19 cellular contexts compared by ENCODE assay signal in the genomic region with DNA sequence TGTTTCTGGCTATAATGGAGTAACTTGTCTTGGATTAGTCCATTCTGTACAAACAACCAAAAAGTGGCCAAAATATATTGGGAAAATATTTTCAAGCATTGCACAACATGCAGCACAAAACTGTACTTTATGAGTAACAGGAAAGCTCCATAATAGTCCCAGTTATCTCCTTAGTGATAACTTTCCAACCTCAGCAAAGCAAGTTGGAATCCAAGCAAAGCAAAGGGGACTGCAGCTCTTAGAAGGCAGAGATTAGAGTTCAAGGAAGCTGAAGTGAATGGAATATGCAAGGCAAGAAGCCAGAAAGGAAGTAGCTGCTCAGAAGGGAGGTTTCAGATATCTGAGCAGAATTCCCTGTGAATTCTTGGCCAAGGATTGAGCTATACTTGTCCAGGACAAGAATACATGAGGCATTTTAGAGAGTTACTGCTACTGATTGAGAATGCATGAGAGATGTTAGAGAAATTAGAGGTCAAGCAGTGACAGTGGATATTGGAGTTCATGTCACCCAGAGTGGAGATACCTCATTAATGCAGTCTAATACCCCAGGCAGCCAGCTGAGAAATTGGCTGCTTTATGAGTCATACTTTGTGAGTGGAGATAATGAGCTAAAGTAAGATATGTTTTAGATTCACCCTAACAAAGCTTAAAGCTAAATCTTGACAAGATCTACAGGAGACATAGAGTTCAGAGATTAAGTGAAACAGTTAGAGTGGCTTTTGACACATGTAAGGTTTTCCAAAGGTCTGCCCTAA.
A peak's percentile ranks its signal among the peaks of the same experiment; 100 is the strongest.
DNase-seq lines count a peak whose midpoint lies in the region; ATAC-seq, FAIRE-seq and TF ChIP-seq lines count a peak whose summit lies in the region.
"Had no signal": no experiment of that assay in that cellular context is flagged by ENCODE, and none has a peak within 500 bp of the region (broad histone marks: within the 10 kb centered on the region; RNA-seq: fewer than 3 reads in every experiment).

No MANE protein-coding gene starts in this region.

- CTCF ChIA-PET in CD8-positive, alpha-beta T cell (lab: Charles Lee): no interaction called here

- H3K36me3 Mint-ChIP-seq in CD8-positive, alpha-beta T cell: peaks cover 4% of the 10 kb centered on the region

- H3K27ac Mint-ChIP-seq in CD8-positive, alpha-beta T cell: no peak overlapping the region

- DNase-seq in A172 (ENCODE audit: low spot score) (peak; percentile 39), GM04504 (ENCODE audit: low read depth) (peak; percentile 22), bronchial epithelial cell (ENCODE audit: low read depth) (peak; percentile 46), iris pigment epithelial cell (ENCODE audit: low read depth) (peak; percentile 49), iPS-NIHi7 (ENCODE audit: extremely low spot score) (no peak), pons (ENCODE audit: low spot score) (no peak)
- DNase-seq in CD8-positive, alpha-beta T cell: no peak
- DNase-seq: activated CD8-positive, alpha-beta memory T cell treated with anti-CD3 and anti-CD28 coated beads for 24 hours; activated effector memory CD4-positive, alpha-beta T cell treated with anti-CD3 and anti-CD28 coated beads, Interleukin-2, amount 50 U/mL, for 16 hours; hippocampal formation; KG1; NCI-H1417 treated with DMSO at 0.1 percent for 48 hours; NCI-H446; WERI-Rb-1 had no signal

- H3K4me3 ChIP-seq in bronchial epithelial cell (ENCODE audit: low read depth, low read length): no peak overlapping the region
- no peak overlapping the region for H3K4me3 ChIP-seq in CD8-positive, alpha-beta T cell (ENCODE audit: low read depth, low read length)
- H3K4me3 ChIP-seq: cardiac muscle cell, lung had no signal

- peaks cover 19% of the 10 kb centered on the region for H3K9me3 Mint-ChIP-seq in CD8-positive, alpha-beta T cell

- no peaks in the 10 kb centered on the region for H3K27me3 ChIP-seq in bronchial epithelial cell (ENCODE audit: control insufficient read depth, insufficient read depth, low read length)
- H3K27me3 ChIP-seq in CD8-positive, alpha-beta T cell (ENCODE audit: insufficient read depth, low read length): no peaks in the 10 kb centered on the region
- H3K27me3 ChIP-seq: cardiac muscle cell had no signal

- intact Hi-C loops in CD8-positive, alpha-beta T cell (cut with DNase I, micrococcal nuclease): no loop called here

- no peak for ATAC-seq in HG03432 (IDR thresholded peaks at IDR 0.05; ENCODE audit: unreplicated experiment)
- no peak for ATAC-seq in CD8-positive, alpha-beta T cell

- POLR2A ChIA-PET in CD8-positive, alpha-beta T cell (lab: Charles Lee): no interaction called here

- no peaks in the 10 kb centered on the region for H3K27me3 Mint-ChIP-seq in CD8-positive, alpha-beta T cell (ENCODE audit: low read depth)

- H3K36me3 ChIP-seq in bronchial epithelial cell (ENCODE audit: control insufficient read depth, insufficient read depth, low read length): no peaks in the 10 kb centered on the region
- no peaks in the 10 kb centered on the region for H3K36me3 ChIP-seq in CD8-positive, alpha-beta T cell (ENCODE audit: insufficient read depth, low read length)
- H3K36me3 ChIP-seq: cardiac muscle cell, WERI-Rb-1 had no signal

- H3K4me3 Mint-ChIP-seq in CD8-positive, alpha-beta T cell: no peak overlapping the region
- H3K4me3 Mint-ChIP-seq: neural crest cell had no signal

- TF ChIP-seq CTCF in bronchial epithelial cell (IDR thresholded peaks at IDR 0.05; ENCODE audit: insufficient read depth, low read length, severe bottlenecking): no peak
- no peak for TF ChIP-seq CTCF in CD8-positive, alpha-beta T cell (IDR thresholded peaks at IDR 0.05)

- no peaks in the 10 kb centered on the region for H3K9me3 ChIP-seq in CD8-positive, alpha-beta T cell (ENCODE audit: low read length)

- no peak overlapping the region for H3K27ac ChIP-seq in CD8-positive, alpha-beta T cell (ENCODE audit: low read depth, low read length)
- H3K27ac ChIP-seq: cardiac muscle cell, WERI-Rb-1 had no signal

- FAIRE-seq in bronchial epithelial cell (lab: Jason Lieb, UNC): no peak
- FAIRE-seq: H54 had no signal

- H3K4me1 ChIP-seq in CD8-positive, alpha-beta T cell (ENCODE audit: insufficient read depth, low read length): no peaks in the 10 kb centered on the region

- no peaks in the 10 kb centered on the region for H3K4me1 Mint-ChIP-seq in CD8-positive, alpha-beta T cell (ENCODE audit: low read depth)
- H3K4me1 Mint-ChIP-seq: neural crest cell had no signal

Comparison
In these comparisons a context has a peak if more than half of its experiments do, and no peak if none do; other contexts are left out.
1. DNase-seq: peak in A172 (single experiment), GM04504 (single experiment), bronchial epithelial cell (single experiment) and iris pigment epithelial cell (single experiment); none in iPS-NIHi7 (single experiment), CD8-positive, alpha-beta T cell (0 of 7) and pons (single experiment).